ENCODE assay signal across 2 cellular contexts in the genomic region with DNA sequence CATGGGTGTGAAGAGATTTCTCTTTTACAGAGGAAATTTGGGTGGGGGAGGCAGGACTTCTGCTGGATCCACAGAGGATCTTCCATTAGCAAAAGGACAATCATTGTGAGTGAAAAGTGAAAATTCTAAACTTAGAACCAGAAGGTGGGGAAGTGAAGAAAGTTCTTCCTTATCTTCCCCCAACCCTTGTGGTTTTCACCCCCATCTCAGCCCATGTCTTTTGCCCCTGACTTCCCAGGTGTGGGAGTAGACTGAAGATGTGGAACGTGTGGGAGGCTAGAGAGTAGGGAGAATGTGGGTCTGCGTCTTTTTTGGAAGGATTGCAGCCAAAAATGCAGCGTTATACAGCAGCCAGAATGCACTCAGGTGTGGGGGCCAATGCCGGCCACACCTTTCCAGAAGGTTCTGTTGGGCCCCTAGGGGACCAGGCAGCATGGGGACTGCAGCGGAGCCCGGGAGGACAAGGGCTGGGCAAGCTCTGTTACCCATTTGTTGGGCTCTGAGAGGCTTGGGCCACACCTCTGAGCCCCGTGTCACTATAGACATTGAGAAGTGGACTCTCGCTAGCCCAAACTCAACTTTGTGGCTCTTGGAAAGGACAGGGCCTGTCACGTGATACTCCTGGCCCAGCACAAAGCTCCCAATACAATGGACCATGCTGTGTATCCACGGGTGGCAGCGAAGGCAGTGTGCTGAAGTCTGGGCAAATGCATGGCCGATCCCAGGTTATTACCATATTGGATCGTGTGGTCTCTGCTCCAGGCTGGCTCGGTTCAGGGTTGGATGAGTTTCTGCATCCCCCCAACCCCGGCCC.
A peak's percentile ranks its signal among the peaks of the same experiment; 100 is the strongest.
TF ChIP-seq lines count a peak whose summit lies in the region.

No MANE protein-coding gene starts in this region.

TF ChIP-seq in H1, 55 proteins besides CTCF, POLR2A, EP300 and RAD21:
- 0 out of 2 replicates have a peak, but pooled peaks have one; percentile 10 for TF ChIP-seq MAX (IDR thresholded peaks at IDR 0.05)
- TF ChIP-seq SP1 (IDR thresholded peaks at IDR 0.05; ENCODE audit: low read depth, low read length) = no peak
- TF ChIP-seq RBBP5 (IDR thresholded peaks at IDR 0.05; ENCODE audit: borderline replicate concordance, low read depth, low read length) = no peak
- peak; percentile 34; the same call in 1 of the 2 replicates for TF ChIP-seq USF2 (IDR thresholded peaks at IDR 0.05; ENCODE audit: low read length)

TF ChIP-seq in GM23338, 12 proteins besides CTCF, POLR2A, EP300 and RAD21:
- TF ChIP-seq EZH2phosphoT487 (IDR thresholded peaks at IDR 0.05; ENCODE audit: unreplicated experiment) = no peak
- no peak for TF ChIP-seq JUNB (IDR thresholded peaks at IDR 0.05; ENCODE audit: unreplicated experiment)
- no peak for TF ChIP-seq ZNF462 (CRISPR knock-in tag; IDR thresholded peaks at IDR 0.05)
- no peak for TF ChIP-seq ZNF114 (CRISPR knock-in tag; IDR thresholded peaks at IDR 0.05)
- TF ChIP-seq NANOG (IDR thresholded peaks at IDR 0.05; ENCODE audit: borderline replicate concordance) = no peak
- no peak for TF ChIP-seq STAT1 (IDR thresholded peaks at IDR 0.05; ENCODE audit: unreplicated experiment)
- no peak for TF ChIP-seq ZNF331 (CRISPR knock-in tag; IDR thresholded peaks at IDR 0.05; ENCODE audit: low read depth)
- TF ChIP-seq, protein P1, sequence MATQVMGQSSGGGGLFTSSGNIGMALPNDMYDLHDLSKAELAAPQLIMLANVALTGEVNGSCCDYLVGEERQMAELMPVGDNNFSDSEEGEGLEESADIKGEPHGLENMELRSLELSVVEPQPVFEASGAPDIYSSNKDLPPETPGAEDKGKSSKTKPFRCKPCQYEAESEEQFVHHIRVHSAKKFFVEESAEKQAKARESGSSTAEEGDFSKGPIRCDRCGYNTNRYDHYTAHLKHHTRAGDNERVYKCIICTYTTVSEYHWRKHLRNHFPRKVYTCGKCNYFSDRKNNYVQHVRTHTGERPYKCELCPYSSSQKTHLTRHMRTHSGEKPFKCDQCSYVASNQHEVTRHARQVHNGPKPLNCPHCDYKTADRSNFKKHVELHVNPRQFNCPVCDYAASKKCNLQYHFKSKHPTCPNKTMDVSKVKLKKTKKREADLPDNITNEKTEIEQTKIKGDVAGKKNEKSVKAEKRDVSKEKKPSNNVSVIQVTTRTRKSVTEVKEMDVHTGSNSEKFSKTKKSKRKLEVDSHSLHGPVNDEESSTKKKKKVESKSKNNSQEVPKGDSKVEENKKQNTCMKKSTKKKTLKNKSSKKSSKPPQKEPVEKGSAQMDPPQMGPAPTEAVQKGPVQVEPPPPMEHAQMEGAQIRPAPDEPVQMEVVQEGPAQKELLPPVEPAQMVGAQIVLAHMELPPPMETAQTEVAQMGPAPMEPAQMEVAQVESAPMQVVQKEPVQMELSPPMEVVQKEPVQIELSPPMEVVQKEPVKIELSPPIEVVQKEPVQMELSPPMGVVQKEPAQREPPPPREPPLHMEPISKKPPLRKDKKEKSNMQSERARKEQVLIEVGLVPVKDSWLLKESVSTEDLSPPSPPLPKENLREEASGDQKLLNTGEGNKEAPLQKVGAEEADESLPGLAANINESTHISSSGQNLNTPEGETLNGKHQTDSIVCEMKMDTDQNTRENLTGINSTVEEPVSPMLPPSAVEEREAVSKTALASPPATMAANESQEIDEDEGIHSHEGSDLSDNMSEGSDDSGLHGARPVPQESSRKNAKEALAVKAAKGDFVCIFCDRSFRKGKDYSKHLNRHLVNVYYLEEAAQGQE (IDR thresholded peaks at IDR 0.05; ENCODE audit: unreplicated experiment) = no peak
- TF ChIP-seq EZH2 (IDR thresholded peaks at IDR 0.05; ENCODE audit: low read depth, unreplicated experiment) = no peak
- TF ChIP-seq CREB1 (CRISPR knock-in tag; IDR thresholded peaks at IDR 0.05; ENCODE audit: low read depth) = no peak
- TF ChIP-seq POLR2AphosphoS5 (IDR thresholded peaks at IDR 0.05; ENCODE audit: low read depth) = no peak
- no peak for TF ChIP-seq ETS1 (IDR thresholded peaks at IDR 0.05)
